ENCODE assay signal across 20 cellular contexts in the genomic region with DNA sequence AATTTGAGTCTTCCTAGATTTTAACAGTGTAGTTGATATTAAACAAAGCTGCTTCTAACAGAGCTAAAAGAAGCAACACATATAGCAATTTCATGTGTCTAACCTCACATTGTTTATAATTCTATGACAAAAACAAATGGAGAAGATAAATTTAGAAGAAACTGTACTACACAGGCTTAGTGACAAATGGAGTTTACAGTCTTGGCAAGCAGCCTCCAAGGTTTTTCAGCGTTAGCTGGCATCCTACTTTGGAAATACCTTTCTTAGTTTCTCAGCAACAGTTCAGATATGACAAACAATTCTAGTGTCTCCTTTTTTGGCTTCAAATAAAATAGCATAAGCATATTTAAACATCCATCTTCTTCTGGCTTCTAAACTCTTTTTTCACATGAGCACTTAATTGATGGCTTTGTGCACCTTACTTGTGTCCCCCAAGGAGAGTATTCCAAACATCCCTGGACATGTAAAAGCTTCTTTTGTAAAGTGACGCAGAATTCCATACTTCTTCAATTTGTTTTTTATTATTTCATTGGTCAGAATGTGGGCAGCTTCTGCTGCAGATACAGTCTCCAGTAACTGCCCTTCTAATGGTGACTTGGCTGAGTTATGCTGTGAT.
DNase-seq lines count a peak whose midpoint lies in the region; TF ChIP-seq lines count a peak whose summit lies in the region.
"Had no signal": no experiment of that assay in that cellular context is flagged by ENCODE, and none has a peak within 500 bp of the region (broad histone marks: within the 10 kb centered on the region; RNA-seq: fewer than 3 reads in every experiment).

No MANE protein-coding gene starts in this region.

- no peak overlapping the region for H3K56ac ChIP-seq in mesendoderm (ENCODE audit: low read length)

- no peak overlapping the region for H3K4me3 ChIP-seq in BJ (ENCODE audit: low read depth, low read length)
- H3K4me3 ChIP-seq in MG63: no peak overlapping the region
- H3K4me3 ChIP-seq in retinal pigment epithelial cell (ENCODE audit: low read length): no peak overlapping the region
- H3K4me3 ChIP-seq in mesendoderm (ENCODE audit: low read length): no peak overlapping the region
- H3K4me3 ChIP-seq: ovary, smooth muscle cell, vagina had no signal

- no peak overlapping the region for H2BK120ac ChIP-seq in mesendoderm (ENCODE audit: low read depth, low read length)

- CTCF ChIA-PET in BJ (lab: Yijun Ruan, JAX): interaction anchor here (1.1 kb wide), 1 partner anchor 77 kb away, joined by 3 read pairs; no protein-coding TSS in a partner anchor
- CTCF ChIA-PET in HEK293T (lab: Yijun Ruan, JAX): no interaction called here

- H3K4me1 ChIP-seq in mesendoderm (ENCODE audit: control insufficient read depth, low read depth, low read length): no peaks in the 10 kb centered on the region
- H3K4me1 ChIP-seq: vagina had no signal

- no peak overlapping the region for H3K18ac ChIP-seq in mesendoderm (ENCODE audit: low read length)

- no peak overlapping the region for H2BK5ac ChIP-seq in mesendoderm (ENCODE audit: low read length)

- H2AK5ac ChIP-seq in mesendoderm (ENCODE audit: low read length): no peak overlapping the region

- H3K36me3 ChIP-seq in BJ (ENCODE audit: control insufficient read depth, insufficient read depth, low read length) (no peaks in the 10 kb centered on the region), MG63 (no peaks in the 10 kb centered on the region), mesendoderm (ENCODE audit: control insufficient read depth, insufficient read depth, low read length) (no peaks in the 10 kb centered on the region)
- H3K36me3 ChIP-seq: ovary, vagina had no signal

- TF ChIP-seq CTCF in BJ (IDR thresholded peaks at IDR 0.05; ENCODE audit: insufficient read depth, low read depth, low read length): no peak
- TF ChIP-seq CTCF in retinal pigment epithelial cell (conservative IDR thresholded peaks at IDR 0.05; ENCODE audit: low read depth, low read length): no peak

- no peak overlapping the region for H3K23ac ChIP-seq in mesendoderm (ENCODE audit: low read length)

- H2BK15ac ChIP-seq in mesendoderm (replicated peaks; ENCODE audit: low read depth): no peak overlapping the region

- DNase-seq in BJ (ENCODE audit: low read depth) (peak; percentile 5), MG63 (peak; percentile 23), fibroblast of peridontal ligament (ENCODE audit: extremely low read depth) (peak; percentile 6), retinal pigment epithelial cell (ENCODE audit: low read depth) (peak; percentile 30), NCI-H510A (lab: John Stamatoyannopoulos, UW) (no peak), mesendoderm (no peak), HEK293T (ENCODE audit: extremely low spot score) (no peak)
- DNase-seq in activated CD4-positive, CD25-positive, alpha-beta regulatory T cell treated with anti-CD3 and anti-CD28 coated beads, Interleukin-2, amount 50 U/mL, for 72 hours: no peak
- DNase-seq: activated CD4-positive, alpha-beta T cell treated with anti-CD3 and anti-CD28 coated beads, Interleukin-2, amount 10 ng/mL, durations not matched to agents 24 days and 14 days; activated naive CD4-positive, alpha-beta T cell treated with anti-CD3 and anti-CD28 coated beads, Interleukin-2, amount 50 U/mL, for 16 hours; central memory CD4-positive, alpha-beta T cell; KBM-7; kidney; NCI-H2171 treated with DMSO at 0.1 percent for 48 hours; ovary; SHP77; stimulated activated naive B cell treated with anti-CD40 and anti-IgM and Interleukin-4, amounts not matched to agents 10 μg/mL and 1 μg/mL and 100 μg/mL, for 72 hours; T-helper 9 cell had no signal

- no peaks in the 10 kb centered on the region for H3K9me3 ChIP-seq in MG63
- H3K9me3 ChIP-seq: ovary, vagina had no signal

- no peak overlapping the region for H3K9ac ChIP-seq in mesendoderm (ENCODE audit: low read length)

- no peak overlapping the region for H3K4ac ChIP-seq in mesendoderm (ENCODE audit: low read depth, low read length)

- H3K79me2 ChIP-seq in mesendoderm (ENCODE audit: control insufficient read depth, insufficient read depth, low read length): no peaks in the 10 kb centered on the region

- no peak overlapping the region for H4K8ac ChIP-seq in mesendoderm (ENCODE audit: low read depth, low read length)

- no peaks in the 10 kb centered on the region for H3K79me1 ChIP-seq in mesendoderm (ENCODE audit: low read length)

- WGBS in mesendoderm (ENCODE audit: extremely low coverage, insufficient coverage, low lambda C conversion rate): no CpG with 5 or more reads among the region's 2 CpGs

- no peak overlapping the region for H4K5ac ChIP-seq in mesendoderm (ENCODE audit: low read length)

- no peak overlapping the region for H3K4me2 ChIP-seq in mesendoderm (ENCODE audit: low read length)
- H3K4me2 ChIP-seq: smooth muscle cell had no signal

- POLR2A ChIA-PET in BJ (lab: Charles Lee) (no interaction called here), HEK293T (lab: Yijun Ruan, JAX) (no interaction called here)

- no peak overlapping the region for H3K27ac ChIP-seq in mesendoderm (ENCODE audit: low read depth, low read length)
- H3K27ac ChIP-seq: ovary, vagina had no signal

- H3K27me3 ChIP-seq in BJ (ENCODE audit: control insufficient read depth, insufficient read depth, low read length) (no peaks in the 10 kb centered on the region), MG63 (no peaks in the 10 kb centered on the region), mesendoderm (ENCODE audit: insufficient read depth, low read length, poor library complexity) (no peaks in the 10 kb centered on the region)
- H3K27me3 ChIP-seq: ovary, vagina had no signal

TF ChIP-seq in HEK293T, 16 proteins besides CTCF, POLR2A, EP300 and RAD21:
- no peak for TF ChIP-seq PKNOX1 (IDR thresholded peaks at IDR 0.05)

Comparison
In these comparisons a context has a peak if more than half of its experiments do, and no peak if none do; other contexts are left out.
1. DNase-seq: peak in BJ (single experiment), MG63 (single experiment), fibroblast of peridontal ligament (single experiment) and retinal pigment epithelial cell (single experiment); none in NCI-H510A (single experiment), mesendoderm (single experiment), activated CD4-positive, CD25-positive, alpha-beta regulatory T cell treated with anti-CD3 and anti-CD28 coated beads, Interleukin-2, amount 50 U/mL, for 72 hours (single experiment) and HEK293T (single experiment).